In the genomic region with DNA sequence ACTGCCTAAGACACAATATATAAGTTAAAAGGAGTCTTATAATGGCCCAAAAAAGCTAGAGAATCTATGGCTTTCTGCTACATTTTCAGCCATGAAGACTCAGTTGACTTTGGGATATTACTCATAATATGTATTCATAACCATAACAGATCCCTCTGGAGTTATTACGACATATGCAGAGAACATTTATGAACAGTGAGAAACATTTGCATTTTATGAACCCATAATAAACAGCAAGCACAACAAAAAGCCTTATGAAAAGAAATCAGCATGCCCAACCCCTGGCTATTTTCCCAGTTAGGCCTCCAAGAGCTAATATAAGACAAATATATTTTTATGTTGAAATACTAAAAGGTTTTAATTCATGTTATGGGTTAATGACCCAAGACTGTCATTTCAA, we compare ENCODE assay signal across 1 cellular context.
TF ChIP-seq lines count a peak whose summit lies in the region.

No MANE protein-coding gene starts in this region.

TF ChIP-seq in HepG2, 621 proteins besides CTCF, POLR2A, EP300 and RAD21 (continued from another document):
- TF ChIP-seq, protein P1, sequence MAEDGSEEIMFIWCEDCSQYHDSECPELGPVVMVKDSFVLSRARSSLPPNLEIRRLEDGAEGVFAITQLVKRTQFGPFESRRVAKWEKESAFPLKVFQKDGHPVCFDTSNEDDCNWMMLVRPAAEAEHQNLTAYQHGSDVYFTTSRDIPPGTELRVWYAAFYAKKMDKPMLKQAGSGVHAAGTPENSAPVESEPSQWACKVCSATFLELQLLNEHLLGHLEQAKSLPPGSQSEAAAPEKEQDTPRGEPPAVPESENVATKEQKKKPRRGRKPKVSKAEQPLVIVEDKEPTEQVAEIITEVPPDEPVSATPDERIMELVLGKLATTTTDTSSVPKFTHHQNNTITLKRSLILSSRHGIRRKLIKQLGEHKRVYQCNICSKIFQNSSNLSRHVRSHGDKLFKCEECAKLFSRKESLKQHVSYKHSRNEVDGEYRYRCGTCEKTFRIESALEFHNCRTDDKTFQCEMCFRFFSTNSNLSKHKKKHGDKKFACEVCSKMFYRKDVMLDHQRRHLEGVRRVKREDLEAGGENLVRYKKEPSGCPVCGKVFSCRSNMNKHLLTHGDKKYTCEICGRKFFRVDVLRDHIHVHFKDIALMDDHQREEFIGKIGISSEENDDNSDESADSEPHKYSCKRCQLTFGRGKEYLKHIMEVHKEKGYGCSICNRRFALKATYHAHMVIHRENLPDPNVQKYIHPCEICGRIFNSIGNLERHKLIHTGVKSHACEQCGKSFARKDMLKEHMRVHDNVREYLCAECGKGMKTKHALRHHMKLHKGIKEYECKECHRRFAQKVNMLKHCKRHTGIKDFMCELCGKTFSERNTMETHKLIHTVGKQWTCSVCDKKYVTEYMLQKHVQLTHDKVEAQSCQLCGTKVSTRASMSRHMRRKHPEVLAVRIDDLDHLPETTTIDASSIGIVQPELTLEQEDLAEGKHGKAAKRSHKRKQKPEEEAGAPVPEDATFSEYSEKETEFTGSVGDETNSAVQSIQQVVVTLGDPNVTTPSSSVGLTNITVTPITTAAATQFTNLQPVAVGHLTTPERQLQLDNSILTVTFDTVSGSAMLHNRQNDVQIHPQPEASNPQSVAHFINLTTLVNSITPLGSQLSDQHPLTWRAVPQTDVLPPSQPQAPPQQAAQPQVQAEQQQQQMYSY (CRISPR knock-in tag; IDR thresholded peaks at IDR 0.05): no peak
- TF ChIP-seq KDM4B (CRISPR knock-in tag; IDR thresholded peaks at IDR 0.05) (no peak), ZNF776 (CRISPR knock-in tag; IDR thresholded peaks at IDR 0.05) (no peak)
